ENCODE assay signal across 33 cellular contexts in the genomic region with DNA sequence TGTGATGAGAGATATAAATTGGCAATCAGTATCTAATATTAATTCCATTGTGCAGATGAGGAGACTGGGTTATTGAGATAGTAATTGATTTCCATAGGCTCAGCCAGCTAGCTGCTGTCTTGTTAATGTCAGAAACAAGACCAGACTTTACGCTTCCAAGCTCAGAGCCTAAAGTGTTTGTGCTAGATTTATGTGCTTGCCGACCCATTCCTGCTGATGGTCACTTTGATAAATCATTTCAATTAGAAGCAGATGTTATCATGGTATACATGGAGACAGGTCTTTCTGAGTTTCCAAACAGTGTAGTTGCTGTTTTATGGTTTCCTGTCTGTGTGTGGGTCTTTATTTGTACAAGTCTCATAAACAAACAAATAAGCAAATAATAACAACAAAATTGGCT.
"Had no signal": no experiment of that assay in that cellular context is flagged by ENCODE, and none has a peak within 500 bp of the region (broad histone marks: within the 10 kb centered on the region; RNA-seq: fewer than 3 reads in every experiment).

No MANE protein-coding gene starts in this region.

- H3K27me3 ChIP-seq: brain microvascular endothelial cell, Peyer's patch, SJSA1 had no signal

- H3K9me3 ChIP-seq: Peyer's patch, SJSA1 had no signal

- H3K27me3 Mint-ChIP-seq: activated CD4-positive, alpha-beta memory T cell treated with anti-CD3 and anti-CD28 coated beads for 36 hours; activated naive CD4-positive, alpha-beta T cell treated with anti-CD3 and anti-CD28 coated beads, Interleukin-2, amount 10 ng/mL, durations not matched to agents 7 days and 5 days; activated naive CD8-positive, alpha-beta T cell treated with anti-CD3 and anti-CD28 coated beads, Interleukin-2, amount 50 U/mL, for 24 hours had no signal

- H3K4me3 Mint-ChIP-seq: activated CD4-positive, alpha-beta memory T cell treated with anti-CD3 and anti-CD28 coated beads for 36 hours; activated naive CD4-positive, alpha-beta T cell treated with anti-CD3 and anti-CD28 coated beads, Interleukin-2, amount 10 ng/mL, durations not matched to agents 7 days and 5 days; activated naive CD8-positive, alpha-beta T cell; activated naive CD8-positive, alpha-beta T cell treated with anti-CD3 and anti-CD28 coated beads, Interleukin-2, amount 50 U/mL, for 24 hours; WTC11 had no signal

- H3K27ac Mint-ChIP-seq: activated CD4-positive, alpha-beta memory T cell treated with anti-CD3 and anti-CD28 coated beads for 36 hours; activated naive CD4-positive, alpha-beta T cell treated with anti-CD3 and anti-CD28 coated beads, Interleukin-2, amount 10 ng/mL, durations not matched to agents 7 days and 5 days; activated naive CD8-positive, alpha-beta T cell; activated naive CD8-positive, alpha-beta T cell treated with anti-CD3 and anti-CD28 coated beads, Interleukin-2, amount 50 U/mL, for 24 hours; WTC11 had no signal

- H3K27ac ChIP-seq: brain microvascular endothelial cell, Peyer's patch, SJSA1 had no signal

- DNase-seq: activated CD4-positive, alpha-beta memory T cell treated with anti-CD3 and anti-CD28 coated beads for 36 hours; activated CD4-positive, alpha-beta T cell treated with anti-CD3 and anti-CD28 coated beads for 4 hours; activated CD4-positive, alpha-beta T cell treated with anti-CD3 and anti-CD28 coated beads, Interleukin-2, amount 50 U/mL, for 1 hour; activated CD8-positive, alpha-beta memory T cell treated with anti-CD3 and anti-CD28 coated beads, Interleukin-2, amount 50 U/mL, for 4 hours; activated effector memory CD4-positive, alpha-beta T cell treated with Interleukin-2 at 50 U/mL for 16 hours; activated naive CD4-positive, alpha-beta T cell treated with anti-CD3 and anti-CD28 coated beads, Interleukin-2, amount 10 ng/mL, durations not matched to agents 7 days and 5 days; activated naive CD8-positive, alpha-beta T cell treated with anti-CD3 and anti-CD28 coated beads, Interleukin-2, amount 50 U/mL, for 24 hours; activated T-cell treated with anti-CD3 and anti-CD28 coated beads for 4 hours; activated T-cell treated with anti-CD3 and anti-CD28 coated beads, Interleukin-2, amount 50 U/mL, for 48 hours; amniotic stem cell; aorta; brain microvascular endothelial cell; central memory CD4-positive, alpha-beta T cell; KBM-7; NCI-H1092 treated with DMSO at 0.1 percent for 48 hours; NCI-H1417; NCI-H146; NCI-H187; NCI-H2029 treated with DMSO at 0.1 percent for 48 hours; NCI-H2107; NCI-H2171; NCI-H510A; NCI-H526; NCI-H774; PC-3; Peyer's patch; RPMI8226; SHP77 treated with DMSO at 0.1 percent for 48 hours; T1000 had no signal

- H3K4me1 ChIP-seq: Peyer's patch, SJSA1 had no signal

- ATAC-seq: activated CD4-positive, CD25-positive, alpha-beta regulatory T cell treated with anti-CD3 and anti-CD28 coated beads, Interleukin-2, amount 50 U/mL, for 24 hours; activated naive CD8-positive, alpha-beta T cell treated with anti-CD3 and anti-CD28 coated beads, Interleukin-2, amount 50 U/mL, for 24 hours; PC-3; WTC11 had no signal

- H3K9me3 Mint-ChIP-seq: activated CD4-positive, alpha-beta memory T cell treated with anti-CD3 and anti-CD28 coated beads for 36 hours; activated naive CD4-positive, alpha-beta T cell treated with anti-CD3 and anti-CD28 coated beads, Interleukin-2, amount 10 ng/mL, durations not matched to agents 7 days and 5 days; activated naive CD8-positive, alpha-beta T cell treated with anti-CD3 and anti-CD28 coated beads, Interleukin-2, amount 50 U/mL, for 24 hours; WTC11 had no signal

- H3K4me3 ChIP-seq: Peyer's patch, SJSA1 had no signal

- H3K4me1 Mint-ChIP-seq: activated naive CD4-positive, alpha-beta T cell treated with anti-CD3 and anti-CD28 coated beads, Interleukin-2, amount 10 ng/mL, durations not matched to agents 7 days and 5 days; activated naive CD8-positive, alpha-beta T cell treated with anti-CD3 and anti-CD28 coated beads, Interleukin-2, amount 50 U/mL, for 24 hours had no signal

- H3K36me3 Mint-ChIP-seq: activated CD4-positive, alpha-beta memory T cell treated with anti-CD3 and anti-CD28 coated beads for 36 hours; activated naive CD4-positive, alpha-beta T cell treated with anti-CD3 and anti-CD28 coated beads, Interleukin-2, amount 10 ng/mL, durations not matched to agents 7 days and 5 days; activated naive CD8-positive, alpha-beta T cell; WTC11 had no signal

- H3K36me3 ChIP-seq: brain microvascular endothelial cell, Peyer's patch, SJSA1 had no signal
